In the genomic region with DNA sequence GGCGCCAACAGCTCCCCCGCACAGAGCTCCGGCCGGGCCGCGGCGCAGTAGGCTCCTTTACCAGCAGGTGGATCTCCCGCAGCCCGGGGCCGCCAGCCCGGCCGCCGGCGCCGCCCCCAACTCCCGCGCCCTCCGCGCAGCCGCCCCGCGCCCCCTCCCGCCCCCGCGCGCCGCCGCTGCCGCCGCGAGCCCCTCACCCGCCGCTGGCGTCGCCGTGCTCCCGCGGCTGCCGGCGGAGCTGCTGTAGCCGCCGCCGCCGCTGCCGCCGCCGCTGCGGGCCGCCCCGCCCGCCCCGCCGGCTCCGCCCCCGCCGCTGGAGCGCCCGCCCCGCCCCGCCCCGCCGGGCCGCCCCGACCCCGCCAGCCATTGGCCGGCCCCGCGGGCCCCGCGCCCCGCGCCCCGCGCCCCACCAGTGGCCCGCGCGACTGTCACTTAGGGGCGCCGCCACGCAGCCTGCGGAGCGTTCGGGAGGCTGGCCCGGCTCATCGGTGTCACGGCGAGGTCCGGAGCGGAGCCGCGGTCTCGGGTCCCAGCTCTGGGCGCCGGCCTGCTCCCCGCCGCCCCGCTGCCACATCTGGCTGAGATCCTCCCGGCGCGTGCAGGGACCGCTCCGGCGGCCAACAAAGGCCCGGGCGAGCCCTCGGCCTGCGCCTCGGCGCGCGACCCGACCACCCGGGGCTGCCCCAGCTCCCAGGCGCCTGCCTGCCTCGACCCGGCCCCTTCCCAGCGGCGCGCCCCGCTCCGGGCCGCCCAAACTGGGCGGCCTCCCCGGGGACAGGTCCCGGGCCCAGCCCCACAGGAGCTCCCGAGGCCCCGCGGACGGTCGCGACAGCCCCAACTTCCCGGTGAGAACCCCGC, we compare ENCODE assay signal across 8 cellular contexts. TPM values are rescaled to one million over a fixed set of nuclear protein-coding genes. Genes with fewer than 3 reads are reported as not detected.
A peak's percentile ranks its signal among the peaks of the same experiment; 100 is the strongest.
DNase-seq lines count a peak whose midpoint lies in the region; TF ChIP-seq lines count a peak whose summit lies in the region.

A gene (minus strand): TSS at position 282 of the 858 bp plus-strand sequence. CDS start 4,800 bp downstream, outside the sequence.

- H4K20me1 ChIP-seq in GM23248 (ENCODE audit: insufficient read depth): no peaks in the 10 kb centered on the region

- H3K27me3 ChIP-seq in GM23248 (replicated peaks; ENCODE audit: insufficient read depth) (peaks cover 88% of the 10 kb centered on the region), MG63 (peaks cover 15% of the 10 kb centered on the region)

- peak; percentile 26 for TF ChIP-seq CTCF in GM12864 (IDR thresholded peaks at IDR 0.05; ENCODE audit: low read depth, low read length, missing control alignments)

- no peaks in the 10 kb centered on the region for H3K79me2 ChIP-seq in GM23248 (ENCODE audit: insufficient read depth)

- no peak within 1 kb of the TSS for H3K27ac ChIP-seq in GM23248

- H3K4me1 ChIP-seq in GM23248 (ENCODE audit: insufficient read depth): no peaks in the 10 kb centered on the region

- in situ Hi-C loops in GM23248 (cut with MboI): no loop called here

- H3F3A ChIP-seq in GM23248 (ENCODE audit: insufficient read depth): no peaks in the 10 kb centered on the region

- peak within 1 kb of the TSS; percentile 87 for H2AFZ ChIP-seq in GM23248

- 4% methylated on average over 25 to 72 of the region's 133 CpGs for WGBS in GM23248 (ENCODE audit: low coverage in 1 of 2, low lambda C conversion rate in 2 of 2, missing lambda C conversion rate in 2 of 2), 2 experiments

- H3K9ac ChIP-seq in GM23248: no peak within 1 kb of the TSS

- peak within 1 kb of the TSS; percentile 78 for H3K4me3 ChIP-seq in GM12864 (ENCODE audit: low read depth, low read length)
- peak within 1 kb of the TSS; percentile 66 for H3K4me3 ChIP-seq in GM23248
- peak within 1 kb of the TSS; percentile 45 for H3K4me3 ChIP-seq in MG63

- H3K36me3 ChIP-seq in GM23248 (ENCODE audit: low read depth) (no peaks in the 10 kb centered on the region), MG63 (no peaks in the 10 kb centered on the region)

- H3K9me3 ChIP-seq in GM23248 (ENCODE audit: low read depth) (no peaks in the 10 kb centered on the region), MG63 (no peaks in the 10 kb centered on the region)

- H3K4me2 ChIP-seq in GM23248 (ENCODE audit: unreplicated experiment): peak within 1 kb of the TSS; percentile 50

- DNase-seq in GM12864 (ENCODE audit: low read depth) (no peak), GM23248 (peak; percentile 54), MG63 (peak; percentile 48), cerebellar cortex (ENCODE audit: low spot score) (peak; percentile 47), left kidney (ENCODE audit: low read depth, low spot score) (peak; percentile 82), KG1 (lab: John Stamatoyannopoulos, UW) (no peak)
- peak; percentile 52 for DNase-seq in activated CD4-positive, CD25-positive, alpha-beta regulatory T cell treated with anti-CD3 and anti-CD28 coated beads, Interleukin-2, amount 50 U/mL, for 16 hours (ENCODE audit: low read depth, low spot score)
- DNase-seq in stimulated activated CD4-positive, alpha-beta T cell treated with anti-CD3 and anti-CD28 coated beads, Interleukin-1b, Interleukin-23, amount 100 ng/mL, for 48 hours: peak; percentile 72

- no peaks in the 10 kb centered on the region for H3K9me2 ChIP-seq in GM23248 (ENCODE audit: insufficient read depth)

RNA-seq across cellular contexts. Expression of the gene that starts here (rescaled TPM):
- total RNA-seq in GM23248 (2014; rRNA removed; shearing (Covaris generic)): under 0.01 TPM in 1 of 2 replicates, not detected in the other
- polyA plus RNA-seq in GM23248 (2016; fragmentation: Nextera tagmentation; extraction: Ambion mirVana): not detected in 2 replicates
- 0.89 and 2.2 TPM in 2 replicates for total RNA-seq in MG63 (2014; rRNA removed; shearing (Covaris generic); ENCODE audit: low replicate concordance)

Comparison
In these comparisons a context has a peak if more than half of its experiments do, and no peak if none do; other contexts are left out.
1. Peak in DNase-seq, H3K4me3 ChIP-seq and H3K4me2 ChIP-seq in GM23248; RNA of the gene not detected or under 1 TPM.
2. DNase-seq: peak in MG63 (single experiment), activated CD4-positive, CD25-positive, alpha-beta regulatory T cell treated with anti-CD3 and anti-CD28 coated beads, Interleukin-2, amount 50 U/mL, for 16 hours (single experiment), cerebellar cortex (single experiment), left kidney (single experiment) and stimulated activated CD4-positive, alpha-beta T cell treated with anti-CD3 and anti-CD28 coated beads, Interleukin-1b, Interleukin-23, amount 100 ng/mL, for 48 hours (single experiment); none in GM12864 (single experiment) and KG1 (single experiment).
3. Peak in every context shown above with its lines, with median percentiles within 50 percentile points of each other: H3K4me3 ChIP-seq.